Comparison of ENCODE assay signal across 27 cellular contexts in the genomic region with DNA sequence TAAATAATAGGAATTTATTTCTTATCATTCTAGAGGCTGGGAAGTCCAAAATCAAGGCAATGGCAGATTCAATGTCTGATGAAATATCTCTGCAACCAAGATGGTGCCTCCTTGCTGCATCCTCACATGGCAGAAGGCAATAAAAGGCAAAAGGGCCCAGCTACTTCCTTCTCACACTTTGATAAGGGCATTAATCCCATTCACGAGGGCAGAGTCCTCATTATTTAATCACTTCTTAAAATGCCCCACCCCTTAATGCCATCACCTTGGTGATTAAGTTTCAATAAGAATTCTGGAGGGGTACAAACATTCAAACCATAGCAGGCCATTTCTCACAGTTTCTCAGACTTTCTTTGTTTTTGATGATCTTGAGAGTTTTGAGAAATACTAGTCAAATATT.
"Had no signal": no experiment of that assay in that cellular context is flagged by ENCODE, and none has a peak within 500 bp of the region (broad histone marks: within the 10 kb centered on the region; RNA-seq: fewer than 3 reads in every experiment).

No MANE protein-coding gene starts in this region.

- ATAC-seq: stimulated activated effector memory CD8-positive, alpha-beta T cell treated with anti-CD3 and anti-CD28 coated beads, Interleukin-12 subunit alpha, Interleukin-12 subunit beta, amount 100 ng/mL, for 72 hours; stimulated activated memory B cell treated with anti-CD40 and anti-IgM and Interleukin-4, amounts not matched to agents 10 μg/mL and 1 μg/mL and 100 μg/mL, for 72 hours; stimulated activated naive B cell treated with anti-CD40 and anti-IgM and Interleukin-4, amounts not matched to agents 10 μg/mL and 1 μg/mL and 100 μg/mL, for 72 hours; stimulated activated naive CD8-positive, alpha-beta T cell treated with anti-CD3 and anti-CD28 coated beads, Interleukin-15, amount 100 ng/mL, for 72 hours; stimulated activated naive CD8-positive, alpha-beta T cell treated with anti-CD3 and anti-CD28 coated beads, Interleukin-15, Interleukin-2, amounts not matched to agents 100 U/mL and 50 U/mL, for 24 hours; upper lobe of right lung had no signal

- H3K4me3 ChIP-seq: stomach, suprapubic skin, testis, thoracic aorta, thyroid gland, tibial artery, tibial nerve, transverse colon, upper lobe of left lung, upper lobe of right lung, uterus, vagina had no signal

- H3K27ac ChIP-seq: stomach, suprapubic skin, testis, thoracic aorta, thyroid gland, tibial artery, tibial nerve, transverse colon, upper lobe of left lung, upper lobe of right lung, uterus, vagina had no signal

- FAIRE-seq: urothelium cell line had no signal

- DNase-seq: stimulated activated CD4-positive, alpha-beta T cell treated with anti-CD3 and anti-CD28 coated beads, Interleukin-2, amount 100 ng/mL, for 48 hours; stimulated activated CD4-positive, alpha-beta T cell treated with anti-CD3 and anti-CD28 coated beads, Interleukin-4, amount 100 ng/mL, for 1 hour; stimulated activated CD4-positive, alpha-beta T cell treated with anti-CD3 and anti-CD28 coated beads, Interleukin-4, amount 100 ng/mL, for 24 hours; stimulated activated CD4-positive, alpha-beta T cell treated with anti-CD3 and anti-CD28 coated beads, Interleukin-4, amount 100 ng/mL, for 4 hours; stimulated activated CD8-positive, alpha-beta memory T cell treated with anti-CD3 and anti-CD28 coated beads, Interleukin-4, amount 100 ng/mL, for 48 hours; stimulated activated naive B cell treated with anti-CD40 and anti-IgM and Interleukin-4, amounts not matched to agents 10 μg/mL and 1 μg/mL and 100 μg/mL, for 72 hours; stimulated activated naive CD4-positive, alpha-beta T cell; stimulated activated naive CD4-positive, alpha-beta T cell treated with Interleukin-2 at 50 U/mL for 16 hours; stimulated activated naive CD8-positive, alpha-beta T cell treated with anti-CD3 and anti-CD28 coated beads, Interleukin-15, amount 100 ng/mL, for 72 hours; stimulated activated naive CD8-positive, alpha-beta T cell treated with anti-CD3 and anti-CD28 coated beads, Interleukin-15, Interleukin-2, amounts not matched to agents 100 U/mL and 50 U/mL, for 24 hours; stomach; substantia nigra; testis; thyroid gland; tibial artery; transverse colon; trophoblast cell; upper lobe of left lung; upper lobe of right lung; uterus had no signal

- H3K9me3 ChIP-seq: testis, thoracic aorta, thyroid gland had no signal

- H3K36me3 ChIP-seq: stomach, suprapubic skin, thoracic aorta, thyroid gland, tibial artery, tibial nerve, transverse colon, upper lobe of left lung, upper lobe of right lung, uterus, vagina had no signal

- H3K27me3 ChIP-seq: stomach, suprapubic skin, testis, thyroid gland, tibial artery, tibial nerve, transverse colon, upper lobe of left lung, upper lobe of right lung, uterus, vagina had no signal

- H3K4me1 ChIP-seq: stomach, suprapubic skin, testis, thyroid gland, tibial artery, tibial nerve, transverse colon, upper lobe of left lung, upper lobe of right lung, uterus, vagina had no signal
